In genomic region chr22:38298312-38299000, GRCh38 we compare ENCODE assay signal across 1 cellular context.
TF ChIP-seq lines count a peak whose summit lies in the region.

No MANE protein-coding gene starts in this region.

TF ChIP-seq in GM23338, 12 proteins besides CTCF, POLR2A, EP300 and RAD21 (continued from another document):
- TF ChIP-seq, protein P1, sequence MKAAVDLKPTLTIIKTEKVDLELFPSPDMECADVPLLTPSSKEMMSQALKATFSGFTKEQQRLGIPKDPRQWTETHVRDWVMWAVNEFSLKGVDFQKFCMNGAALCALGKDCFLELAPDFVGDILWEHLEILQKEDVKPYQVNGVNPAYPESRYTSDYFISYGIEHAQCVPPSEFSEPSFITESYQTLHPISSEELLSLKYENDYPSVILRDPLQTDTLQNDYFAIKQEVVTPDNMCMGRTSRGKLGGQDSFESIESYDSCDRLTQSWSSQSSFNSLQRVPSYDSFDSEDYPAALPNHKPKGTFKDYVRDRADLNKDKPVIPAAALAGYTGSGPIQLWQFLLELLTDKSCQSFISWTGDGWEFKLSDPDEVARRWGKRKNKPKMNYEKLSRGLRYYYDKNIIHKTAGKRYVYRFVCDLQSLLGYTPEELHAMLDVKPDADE (IDR thresholded peaks at IDR 0.05), result no peak
- no peak for TF ChIP-seq NANOG (IDR thresholded peaks at IDR 0.05; ENCODE audit: borderline replicate concordance)
- no peak for TF ChIP-seq ZNF114 (CRISPR knock-in tag; IDR thresholded peaks at IDR 0.05)
- no peak for TF ChIP-seq REST (IDR thresholded peaks at IDR 0.05; ENCODE audit: unreplicated experiment)
